15 cellular contexts compared by ENCODE assay signal in the genomic region with DNA sequence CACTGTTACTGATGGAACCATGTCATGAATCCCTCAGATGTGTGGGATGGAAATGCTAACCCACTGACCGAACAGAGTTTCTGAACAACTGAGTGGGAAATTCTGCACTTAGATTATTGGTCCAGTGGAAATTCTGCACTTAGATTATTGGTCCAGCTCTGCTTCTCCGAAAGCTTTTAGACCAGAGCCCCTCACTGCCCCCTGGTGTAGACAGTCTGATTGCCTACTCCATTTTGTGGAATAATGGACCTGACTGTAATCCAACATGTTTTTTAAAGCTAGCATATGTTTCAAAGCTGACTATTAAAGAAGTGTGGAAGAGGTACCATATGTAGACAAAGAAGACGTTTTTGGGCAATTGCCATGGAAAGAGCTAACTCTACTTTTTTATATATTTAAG. TPM values are rescaled to one million over a fixed set of nuclear protein-coding genes. Genes with fewer than 3 reads are reported as not detected.
DNase-seq lines count a peak whose midpoint lies in the region; ATAC-seq and TF ChIP-seq lines count a peak whose summit lies in the region.
"Had no signal": no experiment of that assay in that cellular context is flagged by ENCODE, and none has a peak within 500 bp of the region (broad histone marks: within the 10 kb centered on the region; RNA-seq: fewer than 3 reads in every experiment).

No MANE protein-coding gene starts in this region.

- H3K9ac ChIP-seq in PC-3 (ENCODE audit: low read length) = no peak overlapping the region

- H3K4me3 ChIP-seq in A673 (ENCODE audit: low read depth, low read length, poor library complexity, severe bottlenecking) (no peak overlapping the region), GM06990 (replicated peaks; ENCODE audit: low read depth, low read length) (no peak overlapping the region), PC-3 (ENCODE audit: low read length) (no peak overlapping the region), fibroblast of the aortic adventitia (ENCODE audit: low read depth, low read length) (no peak overlapping the region), lower leg skin (ENCODE audit: low read depth, poor library complexity, severe bottlenecking) (no peak overlapping the region)
- H3K4me3 ChIP-seq: Peyer's patch had no signal

- no peaks in the 10 kb centered on the region for H3F3A ChIP-seq in PC-3 (ENCODE audit: low read length, unreplicated experiment)

- H3K9me3 ChIP-seq in A673 (ENCODE audit: low read depth, low read length, poor library complexity, severe bottlenecking) = no peaks in the 10 kb centered on the region
- no peaks in the 10 kb centered on the region for H3K9me3 ChIP-seq in PC-3 (ENCODE audit: low read length)
- H3K9me3 ChIP-seq: Peyer's patch had no signal

- H3K79me2 ChIP-seq in PC-3 (ENCODE audit: low read length) = no peaks in the 10 kb centered on the region

- no peaks in the 10 kb centered on the region for H3K4me1 ChIP-seq in A673 (ENCODE audit: insufficient read depth, low read length, poor library complexity, severe bottlenecking)
- no peaks in the 10 kb centered on the region for H3K4me1 ChIP-seq in PC-3 (ENCODE audit: insufficient read depth, low read length)
- H3K4me1 ChIP-seq: Peyer's patch had no signal

- H2AFZ ChIP-seq in PC-3 (ENCODE audit: low read length) = no peak overlapping the region

- no peak for ATAC-seq in PC-3
- ATAC-seq in activated CD4-positive, CD25-positive, alpha-beta regulatory T cell treated with anti-CD3 and anti-CD28 coated beads, Interleukin-2, amount 50 U/mL, for 24 hours = no peak

- TF ChIP-seq POLR2A in lower leg skin (IDR thresholded peaks at IDR 0.05) = no peak

- intact Hi-C loops in A673 (cut with micrococcal nuclease; ENCODE audit: unreplicated experiment) (no loop called here), PC-3 (cut with micrococcal nuclease) (no loop called here), lower leg skin (cut with DNase I; ENCODE audit: low total_unique reads) (no loop called here)

- no peaks in the 10 kb centered on the region for H3K9me2 ChIP-seq in PC-3 (replicated peaks; ENCODE audit: low read length)

- TF ChIP-seq CTCF in A673 (conservative IDR thresholded peaks at IDR 0.05; ENCODE audit: low read depth, low read length) (peak; percentile 49), GM06990 (IDR thresholded peaks at IDR 0.05; ENCODE audit: insufficient read depth, low read length, poor library complexity, severe bottlenecking) (peak; percentile 33), PC-3 (conservative IDR thresholded peaks at IDR 0.05; ENCODE audit: low read depth, low read length) (peak; percentile 63), fibroblast of the aortic adventitia (IDR thresholded peaks at IDR 0.05; ENCODE audit: insufficient read depth, low read length) (peak; percentile 36), lower leg skin (IDR thresholded peaks at IDR 0.05) (no peak)

- H3K27ac ChIP-seq in A673 (ENCODE audit: low read depth, low read length, poor library complexity, severe bottlenecking) = no peak overlapping the region
- H3K27ac ChIP-seq in PC-3 (ENCODE audit: low read length) = no peak overlapping the region
- H3K27ac ChIP-seq: Peyer's patch had no signal

- no peak overlapping the region for H3K4me2 ChIP-seq in PC-3 (ENCODE audit: low read length)

- DNase-seq in A673 (ENCODE audit: low spot score) (no peak), GM06990 (ENCODE audit: extremely low read depth, insufficient read length) (no peak), PC-3 (peak; percentile 38), fibroblast of the aortic adventitia (ENCODE audit: low read depth) (peak; percentile 8), HPDE6-E6E7 (ENCODE audit: extremely low spot score) (no peak), lower leg skin (ENCODE audit: low spot score in 2 of 2) (no peak), GOT3 (lab: John Stamatoyannopoulos, UW) (no peak)
- DNase-seq: amygdala; hippocampal formation; NCI-H2171; Peyer's patch; stimulated activated CD4-positive, alpha-beta T cell treated with anti-CD3 and anti-CD28 coated beads, Interleukin-4, amount 100 ng/mL, for 24 hours; T1000 had no signal

- POLR2A ChIA-PET in A673 (lab: Charles Lee; ENCODE audit: low non-redundant PET) = no interaction called here
- POLR2A ChIA-PET in PC-3 (lab: Charles Lee; ENCODE audit: unreplicated experiment) = interaction anchor here (0.6 kb wide), 1 partner anchor 20 kb away, joined by 3 read pairs; no protein-coding TSS in a partner anchor

- 85 to 89% methylated on average over 3 of the region's 3 CpGs for WGBS in lower leg skin, 2 donors

- H3K27me3 ChIP-seq in A673 (replicated peaks; ENCODE audit: insufficient read depth, low read depth, low read length, poor library complexity) (no peaks in the 10 kb centered on the region), GM06990 (replicated peaks; ENCODE audit: control insufficient read depth, insufficient read depth, low read length) (no peaks in the 10 kb centered on the region; the same call in 1 of the 2 replicates), PC-3 (ENCODE audit: low read length) (no peaks in the 10 kb centered on the region)
- H3K27me3 ChIP-seq: Peyer's patch had no signal

- no peaks in the 10 kb centered on the region for H3K36me3 ChIP-seq in A673 (ENCODE audit: insufficient read depth, low read length, poor library complexity, severe bottlenecking)
- no peaks in the 10 kb centered on the region for H3K36me3 ChIP-seq in GM06990 (ENCODE audit: control insufficient read depth, insufficient read depth, low read length)
- no peaks in the 10 kb centered on the region for H3K36me3 ChIP-seq in PC-3 (ENCODE audit: low read depth, low read length)
- H3K36me3 ChIP-seq: Peyer's patch had no signal

- BruUV-seq in A673 (replicated peaks; lab: Mats Ljungman, UMichigan) (no TSS peak), PC-3 (replicated peaks; lab: Mats Ljungman, UMichigan) (no TSS peak)

- CTCF ChIA-PET in A673 (lab: Charles Lee) (interaction anchor here (0.5 to 1.2 kb wide), 5 partner anchors 194 to 629 kb away, joined by 3 to 5 read pairs (median 3); no protein-coding TSS in a partner anchor), PC-3 (lab: Charles Lee) (interaction anchor here (0.6 to 1.1 kb wide), 4 partner anchors 13 to 646 kb away, joined by 3 to 5 read pairs (median 4); no protein-coding TSS in a partner anchor)

- no peaks in the 10 kb centered on the region for H4K20me1 ChIP-seq in PC-3 (ENCODE audit: low read length)

RNA-seq across cellular contexts. Expression of gene TBX2, which starts 50.3 kb away (rescaled TPM):
- total RNA-seq in A673 (2021) (not detected in 2 replicates), PC-3 (2014; rRNA removed) (7.1 and 8.5 TPM in 2 replicates), fibroblast of the aortic adventitia (ENCODE audit: low replicate concordance) (4.1 and 20.8 TPM in 2 replicates), lower leg skin (1 to 10 TPM in 3 of 4 donors, under 1 TPM in 1; 0.25 to 9.1 (median 5.7) TPM)
- total RNA-seq: pulmonary artery endothelial cell had no signal

Comparison
In these comparisons a context has a peak if more than half of its experiments do, and no peak if none do; other contexts are left out.
1. DNase-seq: peak in PC-3 (single experiment) and fibroblast of the aortic adventitia (single experiment); none in A673 (single experiment), GM06990 (single experiment), HPDE6-E6E7 (single experiment), lower leg skin (0 of 2) and GOT3 (single experiment).
2. CTCF ChIP-seq: peak in A673 (single experiment), GM06990 (single experiment), PC-3 (single experiment) and fibroblast of the aortic adventitia (single experiment); none in lower leg skin (0 of 3).